In genomic region chr22:46250783-46251125, GRCh38 we compare ENCODE assay signal across 8 cellular contexts. TPM values are rescaled to one million over a fixed set of nuclear protein-coding genes. Genes with fewer than 3 reads are reported as not detected.
A peak's percentile ranks its signal among the peaks of the same experiment; 100 is the strongest.
DNase-seq lines count a peak whose midpoint lies in the region; ATAC-seq and TF ChIP-seq lines count a peak whose summit lies in the region.

No MANE protein-coding gene starts in this region.

- 49 to 53% methylated on average over 23 to 25 of the region's 25 CpGs for WGBS in mesodermal cell (ENCODE audit: insufficient coverage in 2 of 2), 2 experiments

- peak; percentile 22 for DNase-seq in NCI-H146 (lab: John Stamatoyannopoulos, UW)
- DNase-seq in NCI-H146 treated with DMSO at 0.1 percent for 48 hours (lab: John Stamatoyannopoulos, UW; ENCODE audit: unreplicated experiment): no peak
- no peak for DNase-seq in LNCaP clone FGC (ENCODE audit: low read depth)
- no peak for DNase-seq in central memory CD8-positive, alpha-beta T cell (ENCODE audit: low spot score in 2 of 2)
- DNase-seq in NCI-H2196 treated with DMSO at 0.1 percent for 48 hours (lab: John Stamatoyannopoulos, UW; ENCODE audit: unreplicated experiment): no peak
- no peak for DNase-seq in central memory CD4-positive, alpha-beta T cell
- DNase-seq in SKM-1 (lab: John Stamatoyannopoulos, UW; ENCODE audit: unreplicated experiment): no peak

- no peaks in the 10 kb centered on the region for H3K9me3 ChIP-seq in mesodermal cell (ENCODE audit: control insufficient read depth, low read length)

- H3K27me3 Mint-ChIP-seq in central memory CD8-positive, alpha-beta T cell: no peaks in the 10 kb centered on the region

- H3K4me3 Mint-ChIP-seq in central memory CD8-positive, alpha-beta T cell: peak overlapping the region; percentile 80

- H3K4me3 ChIP-seq in LNCaP clone FGC (ENCODE audit: low read depth, low read length) (peak overlapping the region; percentile 77), mesodermal cell (ENCODE audit: extremely low read depth, insufficient read depth, low read length, poor library complexity, severe bottlenecking) (peak overlapping the region; percentile 60)

- peaks cover 4% of the 10 kb centered on the region for H3K4me1 ChIP-seq in mesodermal cell (ENCODE audit: control insufficient read depth, insufficient read depth, low read length, poor library complexity, severe bottlenecking)

- no peaks in the 10 kb centered on the region for H3K9me3 Mint-ChIP-seq in central memory CD8-positive, alpha-beta T cell

- H3K36me3 Mint-ChIP-seq in central memory CD8-positive, alpha-beta T cell (ENCODE audit: insufficient read depth): peaks cover 4% of the 10 kb centered on the region

- ATAC-seq in central memory CD8-positive, alpha-beta T cell (replicated peaks; ENCODE audit: extremely low read depth, poor library complexity, severe bottlenecking): no peak

- H3K27ac ChIP-seq in mesodermal cell (ENCODE audit: low read depth, low read length, severe bottlenecking): no peak overlapping the region

- TF ChIP-seq CTCF in LNCaP clone FGC (IDR thresholded peaks at IDR 0.05; ENCODE audit: control insufficient read depth, extremely low read depth, insufficient read depth): no peak

- peaks cover 29% of the 10 kb centered on the region for H3K4me1 Mint-ChIP-seq in central memory CD8-positive, alpha-beta T cell

- no peaks in the 10 kb centered on the region for H3K36me3 ChIP-seq in mesodermal cell (ENCODE audit: control insufficient read depth, insufficient read depth, low read length)

- H3K27ac Mint-ChIP-seq in central memory CD8-positive, alpha-beta T cell (ENCODE audit: low read depth): peak overlapping the region; percentile 77

RNA-seq across cellular contexts. Expression of gene CDPF1, which starts 0.7 kb away (rescaled TPM):
- polyA plus RNA-seq in mesodermal cell (2013, experiment 1 of 2): 9.8 TPM
- 11.0 TPM for polyA plus RNA-seq in mesodermal cell (2013, experiment 2 of 2)

RNA-seq across cellular contexts. Expression of gene PKDREJ, which starts 12.4 kb away (rescaled TPM):
- not detected for polyA plus RNA-seq in mesodermal cell (2013, experiment 1 of 2)
- not detected for polyA plus RNA-seq in mesodermal cell (2013, experiment 2 of 2)

RNA-seq across cellular contexts. Expression of gene TTC38, which starts 17.1 kb away (rescaled TPM):
- 23.9 TPM for polyA plus RNA-seq in mesodermal cell (2013, experiment 1 of 2)
- 19.4 TPM for polyA plus RNA-seq in mesodermal cell (2013, experiment 2 of 2)

RNA-seq across cellular contexts. Expression of gene GTSE1, which starts 45.9 kb away (rescaled TPM):
- 35.4 TPM for polyA plus RNA-seq in mesodermal cell (2013, experiment 1 of 2)
- polyA plus RNA-seq in mesodermal cell (2013, experiment 2 of 2): 33.9 TPM
